Comparison of ENCODE assay signal across 8 cellular contexts in genomic region chr16:67192781-67193260, GRCh38. TPM values are rescaled to one million over a fixed set of nuclear protein-coding genes. Genes with fewer than 3 reads are reported as not detected.
DNase-seq lines count a peak whose midpoint lies in the region; ATAC-seq lines count a peak whose summit lies in the region.

No MANE protein-coding gene starts in this region.

- H3K9me3 Mint-ChIP-seq in activated CD4-positive, alpha-beta memory T cell treated with anti-CD3 and anti-CD28 coated beads for 36 hours, result no peaks in the 10 kb centered on the region
- H3K9me3 Mint-ChIP-seq in stimulated activated memory B cell treated with anti-CD40 and anti-IgM and Interleukin-4, amounts not matched to agents 10 μg/mL and 1 μg/mL and 100 μg/mL, for 72 hours, result no peaks in the 10 kb centered on the region

- DNase-seq in H7 (peak; percentile 54), iPS DF 6.9 (ENCODE audit: low read depth, low spot score) (no peak), NCI-H2196 (lab: John Stamatoyannopoulos, UW; ENCODE audit: unreplicated experiment) (no peak), HuH-7 (ENCODE audit: low spot score) (no peak), NCI-H82 treated with DMSO at 0.1 percent for 48 hours (lab: John Stamatoyannopoulos, UW; ENCODE audit: unreplicated experiment) (no peak)
- DNase-seq in activated CD4-positive, alpha-beta memory T cell treated with anti-CD3 and anti-CD28 coated beads for 36 hours, result peak; percentile 45

- H3K4me3 ChIP-seq in H7 (ENCODE audit: insufficient read depth, low read depth, low read length), result peak overlapping the region; percentile 95
- peak overlapping the region; percentile 85 for H3K4me3 ChIP-seq in iPS DF 6.9 (ENCODE audit: low read length)

- no peaks in the 10 kb centered on the region for H3K27me3 ChIP-seq in H7 (ENCODE audit: control insufficient read depth, insufficient read depth, low read length)
- H3K27me3 ChIP-seq in iPS DF 6.9 (ENCODE audit: control insufficient read depth, insufficient read depth, low read length), result no peaks in the 10 kb centered on the region

- H3K4me1 ChIP-seq in iPS DF 6.9 (ENCODE audit: control insufficient read depth, insufficient read depth, low read length), result peaks cover 2% of the 10 kb centered on the region; the same call in 1 of the 2 replicates

- no peak for ATAC-seq in stimulated activated memory B cell treated with anti-CD40 and anti-IgM and Interleukin-4, amounts not matched to agents 10 μg/mL and 1 μg/mL and 100 μg/mL, for 72 hours
- ATAC-seq in HG03457 (IDR thresholded peaks at IDR 0.05; ENCODE audit: unreplicated experiment), result no peak

- intact Hi-C loops in activated CD4-positive, alpha-beta memory T cell treated with anti-CD3 and anti-CD28 coated beads for 36 hours (cut with micrococcal nuclease), result loop anchor here (1.0 kb wide), 2 partner anchors 10 to 34 kb away; partner anchors contain the start of genes MATCAP1 and TMEM208

- no peaks in the 10 kb centered on the region for H3K9me3 ChIP-seq in iPS DF 6.9 (ENCODE audit: control insufficient read depth, insufficient read depth, low read length)

- H3K27ac ChIP-seq in iPS DF 6.9 (ENCODE audit: low read length), result no peak overlapping the region

- CTCF ChIA-PET in activated CD4-positive, alpha-beta memory T cell treated with anti-CD3 and anti-CD28 coated beads for 36 hours (lab: Charles Lee), result interaction anchor here (0.9 to 2.0 kb wide), 7 partner anchors 32 to 239 kb away, joined by 3 to 8 read pairs (median 4); partner anchors contain the start of genes CES3 and TMEM208

- H3K36me3 Mint-ChIP-seq in activated CD4-positive, alpha-beta memory T cell treated with anti-CD3 and anti-CD28 coated beads for 36 hours, result peaks cover 24% of the 10 kb centered on the region
- H3K36me3 Mint-ChIP-seq in stimulated activated memory B cell treated with anti-CD40 and anti-IgM and Interleukin-4, amounts not matched to agents 10 μg/mL and 1 μg/mL and 100 μg/mL, for 72 hours, result peaks cover 28% of the 10 kb centered on the region

- POLR2A ChIA-PET in activated CD4-positive, alpha-beta memory T cell treated with anti-CD3 and anti-CD28 coated beads for 36 hours (lab: Charles Lee), result interaction anchor here (0.7 to 1.5 kb wide), 4 partner anchors 17 to 54 kb away, joined by 3 to 5 read pairs (median 4); partner anchors contain the start of genes FBXL8, FHOD1 and TRADD

- peaks cover 39% of the 10 kb centered on the region for H3K4me1 Mint-ChIP-seq in activated CD4-positive, alpha-beta memory T cell treated with anti-CD3 and anti-CD28 coated beads for 36 hours (ENCODE audit: low read depth)
- peaks cover 58% of the 10 kb centered on the region for H3K4me1 Mint-ChIP-seq in stimulated activated memory B cell treated with anti-CD40 and anti-IgM and Interleukin-4, amounts not matched to agents 10 μg/mL and 1 μg/mL and 100 μg/mL, for 72 hours

- H3K4me3 Mint-ChIP-seq in activated CD4-positive, alpha-beta memory T cell treated with anti-CD3 and anti-CD28 coated beads for 36 hours, result peak overlapping the region; percentile 91
- H3K4me3 Mint-ChIP-seq in stimulated activated memory B cell treated with anti-CD40 and anti-IgM and Interleukin-4, amounts not matched to agents 10 μg/mL and 1 μg/mL and 100 μg/mL, for 72 hours, result peak overlapping the region; percentile 80

- H3K27ac Mint-ChIP-seq in activated CD4-positive, alpha-beta memory T cell treated with anti-CD3 and anti-CD28 coated beads for 36 hours, result peak overlapping the region; percentile 86
- H3K27ac Mint-ChIP-seq in stimulated activated memory B cell treated with anti-CD40 and anti-IgM and Interleukin-4, amounts not matched to agents 10 μg/mL and 1 μg/mL and 100 μg/mL, for 72 hours, result peak overlapping the region; percentile 84

- no CpG with 5 or more reads among the region's 16 CpGs for WGBS in iPS DF 6.9 (ENCODE audit: insufficient coverage, insufficient read length)

- H3K36me3 ChIP-seq in H7 (replicated peaks; ENCODE audit: control insufficient read depth, insufficient read depth, low read length) (peaks cover 38% of the 10 kb centered on the region), iPS DF 6.9 (ENCODE audit: control insufficient read depth, insufficient read depth, low read length) (peaks cover 22% of the 10 kb centered on the region)

- H3K27me3 Mint-ChIP-seq in activated CD4-positive, alpha-beta memory T cell treated with anti-CD3 and anti-CD28 coated beads for 36 hours, result no peaks in the 10 kb centered on the region
- peaks cover 8% of the 10 kb centered on the region for H3K27me3 Mint-ChIP-seq in stimulated activated memory B cell treated with anti-CD40 and anti-IgM and Interleukin-4, amounts not matched to agents 10 μg/mL and 1 μg/mL and 100 μg/mL, for 72 hours

RNA-seq across cellular contexts. Expression of gene E2F4, which starts 0.9 kb away (rescaled TPM):
- 104 and 117 TPM in 2 replicates for total RNA-seq in H7 (2014; rRNA removed; shearing (Covaris generic))
- total RNA-seq in activated CD4-positive, alpha-beta memory T cell treated with anti-CD3 and anti-CD28 coated beads for 36 hours, result 10 to 100 TPM; 91.6 to 92.3 TPM

RNA-seq across cellular contexts. Expression of gene EXOC3L1, which starts 2.9 kb away (rescaled TPM):
- total RNA-seq in H7 (2014; rRNA removed; shearing (Covaris generic)), result 3.6 and 4.8 TPM in 2 replicates
- not detected for total RNA-seq in activated CD4-positive, alpha-beta memory T cell treated with anti-CD3 and anti-CD28 coated beads for 36 hours

RNA-seq across cellular contexts. Expression of gene ELMO3, which starts 6.1 kb away (rescaled TPM):
- total RNA-seq in H7 (2014; rRNA removed; shearing (Covaris generic)), result 10.4 and 11.4 TPM in 2 replicates
- total RNA-seq in activated CD4-positive, alpha-beta memory T cell treated with anti-CD3 and anti-CD28 coated beads for 36 hours, result 1 to 10 TPM; 5.1 to 5.9 TPM

RNA-seq across cellular contexts. Expression of gene MATCAP1, which starts 9.1 kb away (rescaled TPM):
- 16.2 and 18.9 TPM in 2 replicates for total RNA-seq in H7 (2014; rRNA removed; shearing (Covaris generic))
- 10 to 100 TPM; 37.3 to 38.3 TPM for total RNA-seq in activated CD4-positive, alpha-beta memory T cell treated with anti-CD3 and anti-CD28 coated beads for 36 hours

RNA-seq across cellular contexts. Expression of gene NOL3, which starts 22.5 kb away (rescaled TPM):
- total RNA-seq in H7 (2014; rRNA removed; shearing (Covaris generic)), result 5.3 and 7.4 TPM in 2 replicates
- total RNA-seq in activated CD4-positive, alpha-beta memory T cell treated with anti-CD3 and anti-CD28 coated beads for 36 hours, result 10 to 100 TPM; 14.8 to 20.1 TPM

Comparison
In these comparisons a context has a peak if more than half of its experiments do, and no peak if none do; other contexts are left out.
1. DNase-seq: peak in H7 (single experiment) and activated CD4-positive, alpha-beta memory T cell treated with anti-CD3 and anti-CD28 coated beads for 36 hours (single experiment); none in iPS DF 6.9 (single experiment), NCI-H2196 (single experiment), HuH-7 (single experiment) and NCI-H82 treated with DMSO at 0.1 percent for 48 hours (single experiment).